ENCODE assay signal across 1 cellular context in the genomic region with DNA sequence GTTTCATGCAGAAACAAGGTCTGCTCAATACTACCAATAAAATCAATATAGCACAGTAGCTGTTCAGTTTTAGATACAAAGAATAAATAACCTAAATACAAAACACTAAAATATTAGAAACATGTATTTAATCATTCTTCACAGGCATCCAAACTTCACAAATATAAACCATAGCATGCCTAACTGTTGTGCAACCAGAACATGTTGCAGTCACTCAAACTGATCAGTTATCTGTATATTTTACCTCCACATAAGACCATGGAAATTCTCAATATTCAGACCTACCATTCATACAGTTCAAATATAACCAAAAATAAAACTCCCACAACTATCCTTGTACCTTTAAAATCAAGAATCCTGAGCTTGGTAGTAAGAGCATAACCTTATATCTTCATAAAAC.
TF ChIP-seq lines count a peak whose summit lies in the region.

No MANE protein-coding gene starts in this region.

TF ChIP-seq in WTC11, 78 proteins besides CTCF, POLR2A, EP300 and RAD21 (continued from another document):
- TF ChIP-seq, protein P1, sequence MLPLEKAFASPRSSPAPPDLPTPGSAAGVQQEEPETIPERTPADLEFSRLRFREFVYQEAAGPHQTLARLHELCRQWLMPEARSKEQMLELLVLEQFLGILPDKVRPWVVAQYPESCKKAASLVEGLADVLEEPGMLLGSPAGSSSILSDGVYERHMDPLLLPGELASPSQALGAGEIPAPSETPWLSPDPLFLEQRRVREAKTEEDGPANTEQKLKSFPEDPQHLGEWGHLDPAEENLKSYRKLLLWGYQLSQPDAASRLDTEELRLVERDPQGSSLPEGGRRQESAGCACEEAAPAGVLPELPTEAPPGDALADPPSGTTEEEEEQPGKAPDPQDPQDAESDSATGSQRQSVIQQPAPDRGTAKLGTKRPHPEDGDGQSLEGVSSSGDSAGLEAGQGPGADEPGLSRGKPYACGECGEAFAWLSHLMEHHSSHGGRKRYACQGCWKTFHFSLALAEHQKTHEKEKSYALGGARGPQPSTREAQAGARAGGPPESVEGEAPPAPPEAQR (CRISPR knock-in tag; IDR thresholded peaks at IDR 0.05) = no peak
- TF ChIP-seq FOXP1 (CRISPR knock-in tag; IDR thresholded peaks at IDR 0.05; ENCODE audit: borderline replicate concordance) = no peak
